In genomic region chr13:113996912-113997745, GRCh38 we compare ENCODE assay signal across 1 cellular context.
TF ChIP-seq lines count a peak whose summit lies in the region.

No MANE protein-coding gene starts in this region.

TF ChIP-seq in H1, 55 proteins besides CTCF, POLR2A, EP300 and RAD21:
- TF ChIP-seq CBX5 (IDR thresholded peaks at IDR 0.05; ENCODE audit: low read depth, low read length) (no peak), RXRA (IDR thresholded peaks at IDR 0.05; ENCODE audit: insufficient read depth, low read depth, low read length) (no peak), YY1 (IDR thresholded peaks at IDR 0.05; ENCODE audit: low read depth, low read length) (no peak), E2F6 (IDR thresholded peaks at IDR 0.05) (no peak), TAF1 (IDR thresholded peaks at IDR 0.05; ENCODE audit: low read depth, low read length) (no peak), MAX (IDR thresholded peaks at IDR 0.05) (no peak), ATF2 (IDR thresholded peaks at IDR 0.05; ENCODE audit: low read length) (no peak), SAP30 (IDR thresholded peaks at IDR 0.05; ENCODE audit: insufficient read depth, insufficient replicate concordance, low read length) (no peak), SUZ12 (IDR thresholded peaks at IDR 0.05; ENCODE audit: low read length) (no peak), JUND (IDR thresholded peaks at IDR 0.05; ENCODE audit: low read length) (no peak), CHD1 (IDR thresholded peaks at IDR 0.05; ENCODE audit: low read depth, low read length) (no peak), ZNF274 (IDR thresholded peaks at IDR 0.05; ENCODE audit: borderline replicate concordance, extremely low read depth, low read length) (no peak), SRF (IDR thresholded peaks at IDR 0.05; ENCODE audit: low read depth, low read length) (no peak), SP4 (IDR thresholded peaks at IDR 0.05; ENCODE audit: low read length) (no peak), FOSL1 (IDR thresholded peaks at IDR 0.05; ENCODE audit: insufficient read depth, low read depth, low read length) (no peak), NANOG (IDR thresholded peaks at IDR 0.05; ENCODE audit: insufficient read depth, low read depth, low read length, poor library complexity, severe bottlenecking) (no peak), SP1 (IDR thresholded peaks at IDR 0.05; ENCODE audit: low read depth, low read length) (no peak), RBBP5 (IDR thresholded peaks at IDR 0.05; ENCODE audit: borderline replicate concordance, low read depth, low read length) (no peak)
TF ChIP-seq in H1: peak in this region for 0.
